Comparison of ENCODE assay signal across 23 cellular contexts in genomic region chr4:7384003-7384928, GRCh38. TPM values are rescaled to one million over a fixed set of nuclear protein-coding genes. Genes with fewer than 3 reads are reported as not detected.
DNase-seq lines count a peak whose midpoint lies in the region; ATAC-seq, FAIRE-seq and TF ChIP-seq lines count a peak whose summit lies in the region.
"Had no signal": no experiment of that assay in that cellular context is flagged by ENCODE, and none has a peak within 500 bp of the region (broad histone marks: within the 10 kb centered on the region; RNA-seq: fewer than 3 reads in every experiment).

No MANE protein-coding gene starts in this region.

- H4K8ac ChIP-seq in neuronal stem cell (ENCODE audit: low read depth, low read length), result peak overlapping the region; percentile 57

- H3K27me3 ChIP-seq in neuronal stem cell (ENCODE audit: control insufficient read depth in 3 of 3, insufficient read depth in 3 of 3, low read depth in 1 of 3, low read length in 3 of 3), result peaks cover 0 to 4% (median 0%) of the 10 kb centered on the region in 3 experiments
- H3K27me3 ChIP-seq in upper lobe of right lung, result no peaks in the 10 kb centered on the region
- H3K27me3 ChIP-seq in small intestine (ENCODE audit: control insufficient read depth in 2 of 2, insufficient read depth in 2 of 2, low read length in 2 of 2), result no peaks in the 10 kb centered on the region
- H3K27me3 ChIP-seq: cardiac muscle cell, thyroid gland had no signal

- no peak overlapping the region for H2BK120ac ChIP-seq in neuronal stem cell (ENCODE audit: low read depth, low read length)

- WGBS in neuronal stem cell (ENCODE audit: extremely low coverage in 2 of 2, insufficient read length in 2 of 2, insufficient replicate concordance in 1 of 2), 2 donors, result no CpG with 5 or more reads among the region's 28 CpGs
- 78 to 81% (median 80%) methylated on average over 28 of the region's 28 CpGs for WGBS in small intestine, 3 donors

- H2BK15ac ChIP-seq in neuronal stem cell (ENCODE audit: low read length), result peak overlapping the region; percentile 19

- H3K9me3 ChIP-seq in neuronal stem cell (replicated peaks in 1 of 2; ENCODE audit: control insufficient read depth in 2 of 2, insufficient read depth in 1 of 2, low read depth in 1 of 2, low read length in 2 of 2), result peaks cover 0 to 2% of the 10 kb centered on the region in 2 donors
- no peaks in the 10 kb centered on the region for H3K9me3 ChIP-seq in upper lobe of right lung
- H3K9me3 ChIP-seq in small intestine (ENCODE audit: control insufficient read depth, low read depth), result no peaks in the 10 kb centered on the region
- H3K9me3 ChIP-seq: mucosa of descending colon, thyroid gland had no signal

- peak overlapping the region; percentile 98 for H3K14ac ChIP-seq in neuronal stem cell (ENCODE audit: low read length)

- no peak overlapping the region for H2AK5ac ChIP-seq in neuronal stem cell (ENCODE audit: low read depth, low read length)

- FAIRE-seq in small intestine (lab: Jason Lieb, UNC), result no peak
- FAIRE-seq: GM19239 had no signal

- H3K9ac ChIP-seq in neuronal stem cell (ENCODE audit: low read depth, low read length, poor library complexity), result no peak overlapping the region

- TF ChIP-seq CTCF in coronary artery (IDR thresholded peaks at IDR 0.05) (no peak), upper lobe of right lung (IDR thresholded peaks at IDR 0.05) (no peak)

- H3K18ac ChIP-seq in neuronal stem cell (ENCODE audit: low read length), result peak overlapping the region; percentile 73

- H2AFZ ChIP-seq in neuronal stem cell (ENCODE audit: low read length), result no peak overlapping the region

- no peak overlapping the region for H3K4me2 ChIP-seq in neuronal stem cell (ENCODE audit: insufficient read depth, low read length, poor library complexity, severe bottlenecking)

- H3K4ac ChIP-seq in neuronal stem cell (ENCODE audit: low read length), result no peak overlapping the region

- peak overlapping the region; percentile 33 for H2BK12ac ChIP-seq in neuronal stem cell (ENCODE audit: low read length)

- H3K36me3 ChIP-seq in neuronal stem cell (replicated peaks in 1 of 2; ENCODE audit: control insufficient read depth in 2 of 2, insufficient read depth in 2 of 2, low read length in 2 of 2), result no peaks in the 10 kb centered on the region
- H3K36me3 ChIP-seq in upper lobe of right lung, result no peaks in the 10 kb centered on the region
- no peaks in the 10 kb centered on the region for H3K36me3 ChIP-seq in small intestine (ENCODE audit: control insufficient read depth in 2 of 2, insufficient read depth in 2 of 2, low read length in 2 of 2)
- H3K36me3 ChIP-seq: cardiac muscle cell, thyroid gland had no signal

- peak overlapping the region; percentile 29 for H2BK5ac ChIP-seq in neuronal stem cell (ENCODE audit: low read length)

- no peak overlapping the region for H3K23ac ChIP-seq in neuronal stem cell (ENCODE audit: low read depth, low read length, poor library complexity)

- peak; percentile 9 for DNase-seq in activated naive CD4-positive, alpha-beta T cell treated with anti-CD3 and anti-CD28 coated beads, Interleukin-2, amount 50 U/mL, for 16 hours
- DNase-seq in activated naive CD4-positive, alpha-beta T cell treated with Interleukin-2 at 50 U/mL for 16 hours, result no peak
- DNase-seq in coronary artery (ENCODE audit: low spot score), result peak; percentile 38
- no peak for DNase-seq in neuronal stem cell (ENCODE audit: low spot score)
- peak; percentile 34 for DNase-seq in upper lobe of right lung
- DNase-seq in Kasumi-1 (lab: John Stamatoyannopoulos, UW), result no peak
- no peak for DNase-seq in small intestine
- DNase-seq in amniotic stem cell (lab: John Stamatoyannopoulos, UW), result no peak
- DNase-seq: activated CD4-positive, alpha-beta T cell treated with anti-CD3 and anti-CD28 coated beads, Interleukin-2, amount 10 ng/mL, durations not matched to agents 24 days and 14 days; activated T-cell treated with anti-CD3 and anti-CD28 coated beads, Interleukin-2, amount 50 U/mL, for 1 hour; effector memory CD8-positive, alpha-beta T cell; hypothalamus; occipital lobe; stimulated activated CD4-positive, alpha-beta T cell treated with anti-CD3 and anti-CD28 coated beads, Interleukin-4, amount 100 ng/mL, for 4 hours; stimulated activated CD8-positive, alpha-beta memory T cell treated with anti-CD3 and anti-CD28 coated beads, Interleukin-4, amount 100 ng/mL, for 48 hours; thyroid gland had no signal

- intact Hi-C loops in upper lobe of right lung (cut with DNase I), result no loop called here

- H3K79me1 ChIP-seq in neuronal stem cell (ENCODE audit: low read depth, low read length), result peaks cover 3% of the 10 kb centered on the region

- no peak overlapping the region for H4K91ac ChIP-seq in neuronal stem cell (ENCODE audit: low read depth, low read length, poor library complexity)

- H3K4me1 ChIP-seq in neuronal stem cell (ENCODE audit: control insufficient read depth in 2 of 2, insufficient read depth in 1 of 2, low read depth in 1 of 2, low read length in 2 of 2), result peaks cover 0 to 4% of the 10 kb centered on the region in 2 donors
- no peaks in the 10 kb centered on the region for H3K4me1 ChIP-seq in upper lobe of right lung
- H3K4me1 ChIP-seq in small intestine (ENCODE audit: control insufficient read depth in 2 of 2, insufficient read depth in 1 of 2, low read depth in 1 of 2, low read length in 1 of 2), result no peaks in the 10 kb centered on the region
- H3K4me1 ChIP-seq: thyroid gland had no signal

- ATAC-seq in upper lobe of right lung, result no peak
- ATAC-seq: CD8-positive, alpha-beta T cell; effector memory CD8-positive, alpha-beta T cell; HCT116; mucosa of descending colon had no signal

- H3K27ac ChIP-seq in coronary artery (no peak overlapping the region), neuronal stem cell (replicated peaks; ENCODE audit: low read length) (no peak overlapping the region), upper lobe of right lung (no peak overlapping the region), small intestine (ENCODE audit: low read depth in 1 of 2, low read length in 1 of 2) (no peak overlapping the region)
- H3K27ac ChIP-seq: cardiac muscle cell, SK-N-MC, thyroid gland had no signal

- no peak overlapping the region for H3K4me3 ChIP-seq in coronary artery
- H3K4me3 ChIP-seq in neuronal stem cell (ENCODE audit: low read length in 2 of 2), result no peak overlapping the region
- no peak overlapping the region for H3K4me3 ChIP-seq in upper lobe of right lung
- H3K4me3 ChIP-seq in small intestine (ENCODE audit: low read depth in 1 of 2, low read length in 2 of 2), result no peak overlapping the region
- H3K4me3 ChIP-seq: cardiac muscle cell, mucosa of descending colon, SK-N-MC, thyroid gland had no signal

RNA-seq across cellular contexts. Expression of gene PSAPL1, which starts 50.5 kb away (rescaled TPM):
- polyA plus RNA-seq in neuronal stem cell (2013, experiment 1 of 2), result 0.01 TPM
- not detected for polyA plus RNA-seq in neuronal stem cell (2013, experiment 2 of 2)
- 0.14 TPM for total RNA-seq in upper lobe of right lung
- polyA plus RNA-seq in small intestine, result not detected
- total RNA-seq: activated CD4-positive, alpha-beta T cell treated with anti-CD3 and anti-CD28 coated beads, Interleukin-2, amount 10 ng/mL, durations not matched to agents 24 days and 14 days; CD8-positive, alpha-beta T cell; mucosa of descending colon; occipital lobe; skeletal muscle tissue; thyroid gland had no signal

Comparison
In these comparisons a context has a peak if more than half of its experiments do, and no peak if none do; other contexts are left out.
1. DNase-seq: peak in activated naive CD4-positive, alpha-beta T cell treated with anti-CD3 and anti-CD28 coated beads, Interleukin-2, amount 50 U/mL, for 16 hours (single experiment), coronary artery (single experiment) and upper lobe of right lung (single experiment); none in activated naive CD4-positive, alpha-beta T cell treated with Interleukin-2 at 50 U/mL for 16 hours (single experiment), neuronal stem cell (single experiment), Kasumi-1 (0 of 2), small intestine (single experiment) and amniotic stem cell (single experiment).